ENCODE assay signal across 8 cellular contexts in the genomic region with DNA sequence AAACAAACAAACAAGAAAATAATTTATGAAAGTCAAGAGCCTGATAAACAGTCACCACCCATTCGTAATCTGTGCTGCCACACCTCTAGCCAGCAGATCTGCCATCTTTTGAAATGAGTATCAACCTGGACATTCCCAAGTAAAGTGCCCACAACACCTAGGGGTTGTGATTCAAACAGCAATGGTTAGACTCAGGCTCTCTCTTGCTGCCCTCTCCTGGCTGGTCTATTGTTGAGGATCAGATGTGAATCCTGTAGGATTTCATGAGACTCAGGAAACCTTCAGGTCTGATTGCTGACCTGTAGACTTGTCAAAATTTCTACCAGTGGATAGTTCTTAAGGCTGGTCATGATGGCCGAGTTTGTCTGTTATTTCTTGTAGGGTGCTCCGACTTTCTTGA. TPM values are rescaled to one million over a fixed set of nuclear protein-coding genes. Genes with fewer than 3 reads are reported as not detected.
DNase-seq lines count a peak whose midpoint lies in the region; ATAC-seq and TF ChIP-seq lines count a peak whose summit lies in the region.
"Had no signal": no experiment of that assay in that cellular context is flagged by ENCODE, and none has a peak within 500 bp of the region (broad histone marks: within the 10 kb centered on the region; RNA-seq: fewer than 3 reads in every experiment).

No MANE protein-coding gene starts in this region.

- H3F3A ChIP-seq in DOHH2 (ENCODE audit: control insufficient read depth, insufficient read depth), result 0 out of 2 replicates have a peak, but pooled peaks cover 4% of the 10 kb centered on the region
- no peaks in the 10 kb centered on the region for H3F3A ChIP-seq in neural cell (ENCODE audit: insufficient read depth, low read length, poor library complexity, severe bottlenecking)

- dilution Hi-C loops in mammary epithelial cell (cut with HindIII; ENCODE audit: low sequenced_read_pairs), result no loop called here

- no peak for TF ChIP-seq EP300 in neural cell (conservative IDR thresholded peaks at IDR 0.05; ENCODE audit: poor library complexity, severe bottlenecking)

- BruUV-seq in mammary epithelial cell (replicated peaks; lab: Mats Ljungman, UMichigan), result no TSS peak

- no peak overlapping the region for H3K4me3 ChIP-seq in DOHH2 (ENCODE audit: low read length)
- H3K4me3 ChIP-seq in Karpas-422 (ENCODE audit: low read length), result no peak overlapping the region
- no peak overlapping the region for H3K4me3 ChIP-seq in mammary epithelial cell (replicated peaks in 1 of 3; ENCODE audit: insufficient read depth in 1 of 3, low read depth in 2 of 3, low read length in 3 of 3)
- H3K4me3 ChIP-seq in neural cell (ENCODE audit: low read length), result no peak overlapping the region
- H3K4me3 ChIP-seq in effector memory CD4-positive, alpha-beta T cell (ENCODE audit: insufficient read depth, low read depth, low read length, poor library complexity, severe bottlenecking), result no peak overlapping the region

- in situ Hi-C loops in mammary epithelial cell (cut with MboI; ENCODE audit: low sequenced_read_pairs in 2 of 2), result loop anchor here (5.0 to 10.0 kb wide), 2 partner anchors 78 to 236 kb away; a partner anchor contains a TSS

- no peaks in the 10 kb centered on the region for H3K9me3 ChIP-seq in DOHH2 (ENCODE audit: control insufficient read depth, insufficient read depth, low read length)
- no peaks in the 10 kb centered on the region for H3K9me3 ChIP-seq in Karpas-422 (ENCODE audit: low read length)
- no peaks in the 10 kb centered on the region for H3K9me3 ChIP-seq in mammary epithelial cell (replicated peaks; ENCODE audit: insufficient read depth, low read length)
- no peaks in the 10 kb centered on the region for H3K9me3 ChIP-seq in neural cell (ENCODE audit: low read length)
- no peaks in the 10 kb centered on the region for H3K9me3 ChIP-seq in effector memory CD4-positive, alpha-beta T cell (ENCODE audit: control insufficient read depth, low read length)

- no peaks in the 10 kb centered on the region for H4K20me1 ChIP-seq in DOHH2 (ENCODE audit: control insufficient read depth, insufficient read depth, low read depth, low read length)
- no peaks in the 10 kb centered on the region for H4K20me1 ChIP-seq in Karpas-422 (ENCODE audit: insufficient read depth, low read depth, low read length)
- no peaks in the 10 kb centered on the region for H4K20me1 ChIP-seq in mammary epithelial cell (ENCODE audit: insufficient read depth, low read length)
- no peaks in the 10 kb centered on the region for H4K20me1 ChIP-seq in neural cell (ENCODE audit: insufficient read depth)

- TF ChIP-seq CTCF in DOHH2 (IDR thresholded peaks at IDR 0.05; ENCODE audit: low read depth, low read length, poor library complexity, severe bottlenecking), result peak; percentile 18
- peak; percentile 71 to 81 for TF ChIP-seq CTCF in mammary epithelial cell (conservative IDR thresholded peaks at IDR 0.05 in 1 of 2, IDR thresholded peaks at IDR 0.05 in 1 of 2; ENCODE audit: extremely low read depth in 1 of 2, insufficient read depth in 1 of 2, low read depth in 1 of 2, low read length in 2 of 2)
- peak; percentile 22 for TF ChIP-seq CTCF in neural cell (IDR thresholded peaks at IDR 0.05; ENCODE audit: poor library complexity, severe bottlenecking)

- H2AFZ ChIP-seq in Karpas-422 (ENCODE audit: low read length) (no peak overlapping the region), mammary epithelial cell (ENCODE audit: low read depth, low read length) (no peak overlapping the region), neural cell (ENCODE audit: low read depth, low read length) (no peak overlapping the region)

- ATAC-seq in activated CD4-positive, CD25-positive, alpha-beta regulatory T cell treated with anti-CD3 and anti-CD28 coated beads, Interleukin-2, amount 50 U/mL, for 24 hours, result no peak
- ATAC-seq: naive thymus-derived CD8-positive, alpha-beta T cell had no signal

- no peaks in the 10 kb centered on the region for H3K27me3 ChIP-seq in DOHH2 (ENCODE audit: control insufficient read depth, low read length)
- no peaks in the 10 kb centered on the region for H3K27me3 ChIP-seq in Karpas-422 (ENCODE audit: low read length)
- H3K27me3 ChIP-seq in mammary epithelial cell (ENCODE audit: insufficient read depth, low read length), result no peaks in the 10 kb centered on the region
- H3K27me3 ChIP-seq in neural cell (ENCODE audit: insufficient read depth, low read depth, low read length), result no peaks in the 10 kb centered on the region
- no peaks in the 10 kb centered on the region for H3K27me3 ChIP-seq in effector memory CD4-positive, alpha-beta T cell (replicated peaks; ENCODE audit: control insufficient read depth, insufficient read depth, low read length, poor library complexity, severe bottlenecking)

- H3K27ac ChIP-seq in DOHH2 (ENCODE audit: low read depth, low read length), result no peak overlapping the region
- H3K27ac ChIP-seq in Karpas-422 (ENCODE audit: low read length), result no peak overlapping the region
- no peak overlapping the region for H3K27ac ChIP-seq in mammary epithelial cell (ENCODE audit: insufficient read depth, low read depth, low read length)
- H3K27ac ChIP-seq in neural cell (ENCODE audit: low read length), result no peak overlapping the region
- H3K27ac ChIP-seq in effector memory CD4-positive, alpha-beta T cell (ENCODE audit: insufficient read depth, low read length, poor library complexity, severe bottlenecking), result no peak overlapping the region

- no peaks in the 10 kb centered on the region for H3K9me2 ChIP-seq in DOHH2 (replicated peaks; ENCODE audit: control insufficient read depth, low read length)
- H3K9me2 ChIP-seq in Karpas-422 (replicated peaks; ENCODE audit: insufficient read depth, low read length), result no peaks in the 10 kb centered on the region
- H3K9me2 ChIP-seq in neural cell (ENCODE audit: insufficient read depth, low read length), result no peaks in the 10 kb centered on the region

- CTCF ChIA-PET in mammary epithelial cell (lab: Charles Lee; ENCODE audit: low non-redundant PET), result no interaction called here

- peak; percentile 53 for DNase-seq in Karpas-422
- peak; percentile 59 for DNase-seq in mammary epithelial cell
- DNase-seq in stimulated activated CD4-positive, alpha-beta T cell treated with anti-CD3 and anti-CD28 coated beads, Interleukin-1b, Interleukin-23, amount 100 ng/mL, for 48 hours, result no peak
- no peak for DNase-seq in effector memory CD4-positive, alpha-beta T cell

- TF ChIP-seq RAD21 in neural cell (conservative IDR thresholded peaks at IDR 0.05), result no peak

- intact Hi-C loops in mammary epithelial cell (cut with micrococcal nuclease), result loop anchor here (1.0 to 10.0 kb wide), 4 partner anchors 33 to 237 kb away; a partner anchor contains a TSS

- H3K4me2 ChIP-seq in DOHH2 (ENCODE audit: low read length), result no peak overlapping the region
- no peak overlapping the region for H3K4me2 ChIP-seq in Karpas-422 (ENCODE audit: low read depth, low read length, poor library complexity, severe bottlenecking)
- H3K4me2 ChIP-seq in mammary epithelial cell (ENCODE audit: insufficient read depth, low read depth, low read length), result no peak overlapping the region
- H3K4me2 ChIP-seq in neural cell (ENCODE audit: low read length), result no peak overlapping the region

- H3K4me1 ChIP-seq in DOHH2 (ENCODE audit: control insufficient read depth, low read length) (peaks cover 13% of the 10 kb centered on the region), Karpas-422 (ENCODE audit: low read length) (peaks cover 30% of the 10 kb centered on the region), mammary epithelial cell (ENCODE audit: insufficient read depth, low read length) (peaks cover 7% of the 10 kb centered on the region)
- peaks cover 11% of the 10 kb centered on the region for H3K4me1 ChIP-seq in effector memory CD4-positive, alpha-beta T cell (ENCODE audit: control insufficient read depth, insufficient read depth, low read length, poor library complexity, severe bottlenecking)

- H3K79me2 ChIP-seq in DOHH2 (ENCODE audit: control insufficient read depth, low read length) (no peaks in the 10 kb centered on the region; the same call in 1 of the 2 replicates), Karpas-422 (ENCODE audit: low read length) (peaks cover 59% of the 10 kb centered on the region), mammary epithelial cell (ENCODE audit: insufficient read depth, low read length) (no peaks in the 10 kb centered on the region), neural cell (replicated peaks; ENCODE audit: insufficient read depth, low read length) (no peaks in the 10 kb centered on the region)

- H3K36me3 ChIP-seq in DOHH2 (ENCODE audit: control insufficient read depth, low read length) (no peaks in the 10 kb centered on the region), Karpas-422 (ENCODE audit: insufficient read depth, low read length) (0 out of 2 replicates have a peak, but pooled peaks cover 8% of the 10 kb centered on the region), mammary epithelial cell (ENCODE audit: insufficient read depth, low read length) (no peaks in the 10 kb centered on the region), neural cell (ENCODE audit: insufficient read depth, low read length) (no peaks in the 10 kb centered on the region)
- peaks cover 14% of the 10 kb centered on the region for H3K36me3 ChIP-seq in effector memory CD4-positive, alpha-beta T cell (ENCODE audit: control insufficient read depth, insufficient read depth, low read length)

- H3K9ac ChIP-seq in Karpas-422 (ENCODE audit: low read length), result no peak overlapping the region
- no peak overlapping the region for H3K9ac ChIP-seq in mammary epithelial cell (ENCODE audit: insufficient read depth, low read length)
- no peak overlapping the region for H3K9ac ChIP-seq in neural cell (ENCODE audit: low read length)

- 57% methylated on average over 3 of the region's 3 CpGs for WGBS in mammary epithelial cell (ENCODE audit: low coverage, missing lambda C conversion rate)

TF ChIP-seq in neural cell, 6 proteins besides CTCF, POLR2A, EP300 and RAD21:
- TF ChIP-seq TAF1 (IDR thresholded peaks at IDR 0.05; ENCODE audit: low read depth), result no peak
TF ChIP-seq in neural cell: peak in this region for 0.

RNA-seq across cellular contexts. Expression of a gene that starts 26.8 kb away (rescaled TPM):
- total RNA-seq in Karpas-422 (2014; rRNA removed; shearing (Covaris generic); ENCODE audit: low replicate concordance), result 90.0 and 99.9 TPM in 2 replicates
- total RNA-seq in mammary epithelial cell, result 10 to 100 TPM; 38.0 to 41.1 TPM
- polyA plus RNA-seq in mammary epithelial cell (17.9 TPM), neural cell (30.5 and 35.8 TPM in 2 replicates)
- polyA minus RNA-seq in mammary epithelial cell (33.6 TPM), neural cell (26.9 and 35.3 TPM in 2 replicates)

Comparison
In these comparisons a context has a peak if more than half of its experiments do, and no peak if none do; other contexts are left out.
1. CTCF ChIP-seq: peak in every context shown above with its lines; median percentile 76 in mammary epithelial cell; 22 in neural cell; 18 in DOHH2.
2. DNase-seq: peak in Karpas-422 (single experiment) and mammary epithelial cell (single experiment); none in stimulated activated CD4-positive, alpha-beta T cell treated with anti-CD3 and anti-CD28 coated beads, Interleukin-1b, Interleukin-23, amount 100 ng/mL, for 48 hours (single experiment) and effector memory CD4-positive, alpha-beta T cell (0 of 3).